ENCODE assay signal across 13 cellular contexts in genomic region chr19:6710273-6711077, GRCh38. TPM values are rescaled to one million over a fixed set of nuclear protein-coding genes. Genes with fewer than 3 reads are reported as not detected.
DNase-seq lines count a peak whose midpoint lies in the region; ATAC-seq, FAIRE-seq and TF ChIP-seq lines count a peak whose summit lies in the region.
"Had no signal": no experiment of that assay in that cellular context is flagged by ENCODE, and none has a peak within 500 bp of the region (broad histone marks: within the 10 kb centered on the region; RNA-seq: fewer than 3 reads in every experiment).

No MANE protein-coding gene starts in this region.

- peak; percentile 30 for TF ChIP-seq CTCF in HFFc6 (IDR thresholded peaks at IDR 0.05)
- no peak for TF ChIP-seq CTCF in endothelial cell of umbilical vein (IDR thresholded peaks at IDR 0.05; ENCODE audit: extremely low read depth in 1 of 2, insufficient read depth in 1 of 2, low read depth in 1 of 2, low read length in 2 of 2)
- TF ChIP-seq CTCF in neutrophil (IDR thresholded peaks at IDR 0.05): peak; percentile 25

- H4K91ac ChIP-seq in trophoblast cell (ENCODE audit: low read depth, low read length): no peak overlapping the region

- H2AK5ac ChIP-seq in trophoblast cell (ENCODE audit: low read length): no peak overlapping the region

- H3K36me3 Mint-ChIP-seq in activated CD4-positive, alpha-beta T cell treated with anti-CD3 and anti-CD28 coated beads, Interleukin-2, amount 10 ng/mL, durations not matched to agents 24 days and 14 days (ENCODE audit: low read depth): no peaks in the 10 kb centered on the region
- H3K36me3 Mint-ChIP-seq in HFFc6 (ENCODE audit: low read depth): no peaks in the 10 kb centered on the region

- POLR2A ChIA-PET in endothelial cell of umbilical vein (lab: Charles Lee): no interaction called here

- no peak overlapping the region for H4K12ac ChIP-seq in trophoblast cell (ENCODE audit: low read depth, low read length)

- H3K9me3 ChIP-seq in endothelial cell of umbilical vein (replicated peaks; ENCODE audit: control insufficient read depth, insufficient read depth, low read length) (no peaks in the 10 kb centered on the region), neutrophil (no peaks in the 10 kb centered on the region), trophoblast cell (ENCODE audit: insufficient read depth, low read depth, low read length) (peaks cover 6% of the 10 kb centered on the region)

- H2BK120ac ChIP-seq in trophoblast cell (ENCODE audit: insufficient read depth, low read length, poor library complexity): no peak overlapping the region

- CTCF ChIA-PET in endothelial cell of umbilical vein (lab: Charles Lee): no interaction called here

- H3K36me3 ChIP-seq in endothelial cell of umbilical vein (ENCODE audit: control insufficient read depth in 2 of 2, extremely low read depth in 1 of 2, insufficient read depth in 2 of 2, low read length in 2 of 2) (no peaks in the 10 kb centered on the region), neutrophil (no peaks in the 10 kb centered on the region), trophoblast cell (ENCODE audit: control insufficient read depth in 1 of 2, insufficient read depth in 2 of 2, low read length in 2 of 2) (no peaks in the 10 kb centered on the region)

- H3K27me3 Mint-ChIP-seq in activated CD4-positive, alpha-beta T cell treated with anti-CD3 and anti-CD28 coated beads, Interleukin-2, amount 10 ng/mL, durations not matched to agents 24 days and 14 days: peaks cover 44% of the 10 kb centered on the region
- H3K27me3 Mint-ChIP-seq in HFFc6 (ENCODE audit: insufficient read depth): peaks cover 35% of the 10 kb centered on the region

- FAIRE-seq in endothelial cell of umbilical vein (lab: Jason Lieb, UNC): no peak
- FAIRE-seq: G401.6, GM19239, TTC549 had no signal

- no peak for TF ChIP-seq POLR2A in endothelial cell of umbilical vein (IDR thresholded peaks at IDR 0.05; ENCODE audit: low read depth, low read length)

- H2AFZ ChIP-seq in endothelial cell of umbilical vein (ENCODE audit: low read depth, low read length) (no peak overlapping the region), trophoblast cell (ENCODE audit: insufficient read depth, low read length, poor library complexity) (no peak overlapping the region)

- ATAC-seq in HG03521 (IDR thresholded peaks at IDR 0.05; ENCODE audit: unreplicated experiment): no peak

- peak overlapping the region; percentile 69 for H3K4me3 Mint-ChIP-seq in activated CD4-positive, alpha-beta T cell treated with anti-CD3 and anti-CD28 coated beads, Interleukin-2, amount 10 ng/mL, durations not matched to agents 24 days and 14 days
- no peak overlapping the region for H3K4me3 Mint-ChIP-seq in HFFc6

- H3K4me1 Mint-ChIP-seq in activated CD4-positive, alpha-beta T cell treated with anti-CD3 and anti-CD28 coated beads, Interleukin-2, amount 10 ng/mL, durations not matched to agents 24 days and 14 days: peaks cover 13% of the 10 kb centered on the region
- H3K4me1 Mint-ChIP-seq in HFFc6 (ENCODE audit: low read depth): no peaks in the 10 kb centered on the region

- no peak for DNase-seq in activated CD4-positive, alpha-beta T cell treated with anti-CD3 and anti-CD28 coated beads, Interleukin-2, amount 10 ng/mL, durations not matched to agents 24 days and 14 days
- DNase-seq in activated CD4-positive, alpha-beta T cell treated with anti-CD3 and anti-CD28 coated beads, Interleukin-2, amount 50 U/mL, for 1 hour: no peak
- DNase-seq in HFFc6 (no peak), endothelial cell of umbilical vein (ENCODE audit: low read depth, low spot score) (no peak), trophoblast cell (no peak)
- no peak for DNase-seq in effector CD4-positive, alpha-beta T cell
- DNase-seq: NCI-H1694 had no signal

- H3K4me3 ChIP-seq in endothelial cell of umbilical vein (replicated peaks in 1 of 3; ENCODE audit: insufficient read depth in 1 of 3, low read depth in 1 of 3, low read length in 3 of 3) (no peak overlapping the region), neutrophil (ENCODE audit: low read depth in 1 of 2, low read length in 1 of 2) (no peak overlapping the region), trophoblast cell (ENCODE audit: low read depth, low read length) (no peak overlapping the region)

- H3K27me3 ChIP-seq in endothelial cell of umbilical vein (ENCODE audit: control insufficient read depth in 2 of 2, insufficient read depth in 2 of 2, low read length in 2 of 2) (peaks cover 2 to 5% of the 10 kb centered on the region in 2 experiments), neutrophil (peaks cover 52% of the 10 kb centered on the region), trophoblast cell (ENCODE audit: insufficient read depth, low read length) (peaks cover 11% of the 10 kb centered on the region)

- H3K79me2 ChIP-seq in endothelial cell of umbilical vein (ENCODE audit: control insufficient read depth, insufficient read depth, low read length): no peaks in the 10 kb centered on the region
- H3K79me2 ChIP-seq in trophoblast cell (ENCODE audit: control insufficient read depth, insufficient read depth, low read length, poor library complexity): no peaks in the 10 kb centered on the region

- intact Hi-C loops in activated CD4-positive, alpha-beta T cell treated with anti-CD3 and anti-CD28 coated beads, Interleukin-2, amount 10 ng/mL, durations not matched to agents 24 days and 14 days (cut with micrococcal nuclease): no loop called here
- intact Hi-C loops in endothelial cell of umbilical vein (cut with micrococcal nuclease): no loop called here

- H3K9me1 ChIP-seq in endothelial cell of umbilical vein (replicated peaks; ENCODE audit: control insufficient read depth, extremely low read depth, insufficient read depth, low read length): no peaks in the 10 kb centered on the region

- no peak overlapping the region for H4K8ac ChIP-seq in trophoblast cell (ENCODE audit: low read depth, low read length)

- H3K27ac Mint-ChIP-seq in activated CD4-positive, alpha-beta T cell treated with anti-CD3 and anti-CD28 coated beads, Interleukin-2, amount 10 ng/mL, durations not matched to agents 24 days and 14 days: peak overlapping the region; percentile 45
- no peak overlapping the region for H3K27ac Mint-ChIP-seq in HFFc6

- no TSS peak for BruUV-seq in endothelial cell of umbilical vein (replicated peaks; lab: Mats Ljungman, UMichigan)

- H3K23ac ChIP-seq in trophoblast cell (ENCODE audit: low read length): no peak overlapping the region

- 96% methylated on average over 1 of the region's 30 CpGs for WGBS in trophoblast cell (ENCODE audit: extremely low coverage, insufficient coverage, insufficient read length)

- H3K4me1 ChIP-seq in endothelial cell of umbilical vein (ENCODE audit: control insufficient read depth, extremely low read depth, insufficient read depth, low read length) (no peaks in the 10 kb centered on the region), neutrophil (ENCODE audit: control insufficient read depth in 1 of 2, insufficient read depth in 1 of 2, low read depth in 1 of 2, low read length in 1 of 2) (no peaks in the 10 kb centered on the region), trophoblast cell (ENCODE audit: control insufficient read depth in 1 of 2, insufficient read depth in 2 of 2, low read length in 2 of 2) (peaks cover 0 to 2% of the 10 kb centered on the region in 2 experiments)

- no peaks in the 10 kb centered on the region for H4K20me1 ChIP-seq in endothelial cell of umbilical vein (replicated peaks; ENCODE audit: control insufficient read depth, extremely low read depth, insufficient read depth, low read length)

- no peak overlapping the region for H3K9ac ChIP-seq in endothelial cell of umbilical vein (replicated peaks; ENCODE audit: extremely low read depth, insufficient read depth, low read length)
- no peak overlapping the region for H3K9ac ChIP-seq in trophoblast cell (ENCODE audit: low read length)

- H2BK12ac ChIP-seq in trophoblast cell (ENCODE audit: low read length): no peak overlapping the region

- H3K79me1 ChIP-seq in trophoblast cell (ENCODE audit: low read length): no peaks in the 10 kb centered on the region

- no peak overlapping the region for H3K18ac ChIP-seq in trophoblast cell (ENCODE audit: low read length)

- H3K4ac ChIP-seq in trophoblast cell (ENCODE audit: low read depth, low read length): no peak overlapping the region

- H3K9me3 Mint-ChIP-seq in activated CD4-positive, alpha-beta T cell treated with anti-CD3 and anti-CD28 coated beads, Interleukin-2, amount 10 ng/mL, durations not matched to agents 24 days and 14 days: no peaks in the 10 kb centered on the region
- no peaks in the 10 kb centered on the region for H3K9me3 Mint-ChIP-seq in HFFc6

- dilution Hi-C loops in endothelial cell of umbilical vein (cut with MboI; ENCODE audit: extremely low pct_ligation_motif_present, low sequenced_read_pairs): no loop called here

- H3K27ac ChIP-seq in endothelial cell of umbilical vein (ENCODE audit: insufficient read depth, low read depth, low read length) (no peak overlapping the region), neutrophil (no peak overlapping the region), trophoblast cell (ENCODE audit: low read depth, low read length) (no peak overlapping the region)

- H2BK5ac ChIP-seq in trophoblast cell (ENCODE audit: low read depth, low read length, poor library complexity): no peak overlapping the region

- no peak overlapping the region for H3K4me2 ChIP-seq in endothelial cell of umbilical vein (ENCODE audit: insufficient read depth, low read length)
- no peak overlapping the region for H3K4me2 ChIP-seq in trophoblast cell (ENCODE audit: low read length)

- H3K14ac ChIP-seq in trophoblast cell (ENCODE audit: low read length): no peak overlapping the region

RNA-seq across cellular contexts. Expression of gene C3, which starts 10.0 kb away (rescaled TPM):
- total RNA-seq in activated CD4-positive, alpha-beta T cell treated with anti-CD3 and anti-CD28 coated beads, Interleukin-2, amount 10 ng/mL, durations not matched to agents 24 days and 14 days: 4.8 and 5.3 TPM in 2 replicates
- 1 to 10 TPM in 4 of 6 experiments, under 1 TPM in 2; 0.82 to 1.5 (median 1.2) TPM for total RNA-seq in HFFc6 (2021; fragmentation: NEBNext Ultra II Directional; extraction: Animal tissue kit (Norgen Biotek cat#: 25700))
- total RNA-seq in endothelial cell of umbilical vein: not detected in 2 replicates
- 0.08 and 0.23 TPM in 2 replicates for polyA plus RNA-seq in endothelial cell of umbilical vein
- polyA plus RNA-seq in endothelial cell of umbilical vein (2011; cell fraction: cytosol; rRNA removed): 0.34 TPM in 1 of 2 replicates, not detected in the other
- 0.26 and 0.50 TPM in 2 replicates for polyA plus RNA-seq in endothelial cell of umbilical vein (2011; cell fraction: nucleus; rRNA removed)
- polyA plus RNA-seq in endothelial cell of umbilical vein (2012): 0.61 and 1.5 TPM in 2 replicates
- polyA minus RNA-seq in endothelial cell of umbilical vein: 1.3 and 8.9 TPM in 2 replicates
- polyA minus RNA-seq in endothelial cell of umbilical vein (2011; cell fraction: cytosol; rRNA and poly(A)+ RNA removed): 159 TPM
- polyA minus RNA-seq in endothelial cell of umbilical vein (2011; cell fraction: nucleus; rRNA and poly(A)+ RNA removed): 10.0 and 10.7 TPM in 2 replicates
- polyA plus RNA-seq in trophoblast cell (2013): 4.5 and 5.1 TPM in 2 replicates

RNA-seq across cellular contexts. Expression of gene GPR108, which starts 26.9 kb away (rescaled TPM):
- total RNA-seq in activated CD4-positive, alpha-beta T cell treated with anti-CD3 and anti-CD28 coated beads, Interleukin-2, amount 10 ng/mL, durations not matched to agents 24 days and 14 days: 97.7 and 107 TPM in 2 replicates
- 10 to 100 TPM; 52.2 to 60.5 (median 56.4) TPM for total RNA-seq in HFFc6 (2021; fragmentation: NEBNext Ultra II Directional; extraction: Animal tissue kit (Norgen Biotek cat#: 25700))
- 52.6 and 68.5 TPM in 2 replicates for total RNA-seq in endothelial cell of umbilical vein
- 76.0 and 80.2 TPM in 2 replicates for polyA plus RNA-seq in endothelial cell of umbilical vein
- polyA plus RNA-seq in endothelial cell of umbilical vein (2011; cell fraction: cytosol; rRNA removed): 50.5 and 54.3 TPM in 2 replicates
- 127 and 161 TPM in 2 replicates for polyA plus RNA-seq in endothelial cell of umbilical vein (2011; cell fraction: nucleus; rRNA removed)
- 46.1 and 52.6 TPM in 2 replicates for polyA plus RNA-seq in endothelial cell of umbilical vein (2012)
- polyA minus RNA-seq in endothelial cell of umbilical vein: 64.8 and 67.1 TPM in 2 replicates
- polyA minus RNA-seq in endothelial cell of umbilical vein (2011; cell fraction: cytosol; rRNA and poly(A)+ RNA removed): 35.6 TPM
- 23.1 and 35.2 TPM in 2 replicates for polyA minus RNA-seq in endothelial cell of umbilical vein (2011; cell fraction: nucleus; rRNA and poly(A)+ RNA removed)
- polyA plus RNA-seq in trophoblast cell (2013): 45.3 and 47.5 TPM in 2 replicates

RNA-seq across cellular contexts. Expression of gene TRIP10, which starts 29.0 kb away (rescaled TPM):
- 66.3 and 67.7 TPM in 2 replicates for total RNA-seq in activated CD4-positive, alpha-beta T cell treated with anti-CD3 and anti-CD28 coated beads, Interleukin-2, amount 10 ng/mL, durations not matched to agents 24 days and 14 days
- 10 to 100 TPM; 46.1 to 53.3 (median 48.8) TPM for total RNA-seq in HFFc6 (2021; fragmentation: NEBNext Ultra II Directional; extraction: Animal tissue kit (Norgen Biotek cat#: 25700))
- total RNA-seq in endothelial cell of umbilical vein: 65.7 and 69.3 TPM in 2 replicates
- polyA plus RNA-seq in endothelial cell of umbilical vein: 26.3 and 28.4 TPM in 2 replicates
- polyA plus RNA-seq in endothelial cell of umbilical vein (2011; cell fraction: cytosol; rRNA removed): 36.2 and 40.0 TPM in 2 replicates
- 175 and 176 TPM in 2 replicates for polyA plus RNA-seq in endothelial cell of umbilical vein (2011; cell fraction: nucleus; rRNA removed)
- polyA plus RNA-seq in endothelial cell of umbilical vein (2012): 80.6 and 95.7 TPM in 2 replicates
- polyA minus RNA-seq in endothelial cell of umbilical vein: 21.6 and 38.2 TPM in 2 replicates
- 22.0 TPM for polyA minus RNA-seq in endothelial cell of umbilical vein (2011; cell fraction: cytosol; rRNA and poly(A)+ RNA removed)
- 16.5 and 20.3 TPM in 2 replicates for polyA minus RNA-seq in endothelial cell of umbilical vein (2011; cell fraction: nucleus; rRNA and poly(A)+ RNA removed)
- 86.9 and 89.2 TPM in 2 replicates for polyA plus RNA-seq in trophoblast cell (2013)

RNA-seq across cellular contexts. Expression of gene TNFSF14, which starts 40.5 kb away (rescaled TPM):
- 172 and 173 TPM in 2 replicates for total RNA-seq in activated CD4-positive, alpha-beta T cell treated with anti-CD3 and anti-CD28 coated beads, Interleukin-2, amount 10 ng/mL, durations not matched to agents 24 days and 14 days
- total RNA-seq in HFFc6 (2021; fragmentation: NEBNext Ultra II Directional; extraction: Animal tissue kit (Norgen Biotek cat#: 25700)): not detected
- not detected in 2 replicates for total RNA-seq in endothelial cell of umbilical vein
- polyA plus RNA-seq in endothelial cell of umbilical vein: not detected in 2 replicates
- polyA plus RNA-seq in endothelial cell of umbilical vein (2011; cell fraction: cytosol; rRNA removed): not detected in 2 replicates
- not detected in 2 replicates for polyA plus RNA-seq in endothelial cell of umbilical vein (2011; cell fraction: nucleus; rRNA removed)
- polyA plus RNA-seq in endothelial cell of umbilical vein (2012): not detected in 2 replicates
- not detected in 2 replicates for polyA minus RNA-seq in endothelial cell of umbilical vein
- polyA minus RNA-seq in endothelial cell of umbilical vein (2011; cell fraction: cytosol; rRNA and poly(A)+ RNA removed): not detected
- polyA minus RNA-seq in endothelial cell of umbilical vein (2011; cell fraction: nucleus; rRNA and poly(A)+ RNA removed): not detected in 2 replicates
- polyA plus RNA-seq in trophoblast cell (2013): not detected in 2 replicates
- total RNA-seq: HT-29 had no signal

RNA-seq across cellular contexts. Expression of gene SH2D3A, which starts 56.8 kb away (rescaled TPM):
- total RNA-seq in activated CD4-positive, alpha-beta T cell treated with anti-CD3 and anti-CD28 coated beads, Interleukin-2, amount 10 ng/mL, durations not matched to agents 24 days and 14 days: 9.8 and 11.0 TPM in 2 replicates
- not detected for total RNA-seq in HFFc6 (2021; fragmentation: NEBNext Ultra II Directional; extraction: Animal tissue kit (Norgen Biotek cat#: 25700))
- 0.53 TPM in 1 of 2 replicates, not detected in the other for total RNA-seq in endothelial cell of umbilical vein
- polyA plus RNA-seq in endothelial cell of umbilical vein: 0.04 and 0.06 TPM in 2 replicates
- polyA plus RNA-seq in endothelial cell of umbilical vein (2011; cell fraction: cytosol; rRNA removed): 0.07 and 0.08 TPM in 2 replicates
- polyA plus RNA-seq in endothelial cell of umbilical vein (2011; cell fraction: nucleus; rRNA removed): 0.40 and 0.45 TPM in 2 replicates
- 0.37 and 0.41 TPM in 2 replicates for polyA plus RNA-seq in endothelial cell of umbilical vein (2012)
- polyA minus RNA-seq in endothelial cell of umbilical vein: 1.1 TPM in 1 of 2 replicates, not detected in the other
- 11.0 TPM for polyA minus RNA-seq in endothelial cell of umbilical vein (2011; cell fraction: cytosol; rRNA and poly(A)+ RNA removed)
- polyA minus RNA-seq in endothelial cell of umbilical vein (2011; cell fraction: nucleus; rRNA and poly(A)+ RNA removed): not detected in 2 replicates
- polyA plus RNA-seq in trophoblast cell (2013): 25.0 and 26.7 TPM in 2 replicates

Comparison
In these comparisons a context has a peak if more than half of its experiments do, and no peak if none do; other contexts are left out.
1. CTCF ChIP-seq: peak in HFFc6 (single experiment) and neutrophil (single experiment); none in endothelial cell of umbilical vein (0 of 2).